ENCODE assay signal across 1 cellular context in genomic region chr19:35718345-35719041, GRCh38.
TF ChIP-seq lines count a peak whose summit lies in the region.

No MANE protein-coding gene starts in this region.

TF ChIP-seq in K562, 482 proteins besides CTCF, POLR2A, EP300 and RAD21 (continued from another document and continues in another):
- no peak for TF ChIP-seq SMAD3 (CRISPR knock-in tag; conservative IDR thresholded peaks at IDR 0.05)
- no peak for TF ChIP-seq RHOXF2B (CRISPR knock-in tag; conservative IDR thresholded peaks at IDR 0.05)
- no peak for TF ChIP-seq PML (IDR thresholded peaks at IDR 0.05; ENCODE audit: low read length)
- no peak for TF ChIP-seq BRF1 (IDR thresholded peaks at IDR 0.05; ENCODE audit: borderline replicate concordance, extremely low read depth, insufficient read length)
- no peak for TF ChIP-seq HMG20B (CRISPR knock-in tag; IDR thresholded peaks at IDR 0.05)
- TF ChIP-seq ZKSCAN3 (CRISPR knock-in tag; IDR thresholded peaks at IDR 0.05) = no peak
- no peak for TF ChIP-seq CC2D1A (IDR thresholded peaks at IDR 0.05)
- TF ChIP-seq MXD1 (CRISPR knock-in tag; IDR thresholded peaks at IDR 0.05; ENCODE audit: borderline replicate concordance, poor library complexity, severe bottlenecking) = no peak
- TF ChIP-seq ESRRA (IDR thresholded peaks at IDR 0.05; ENCODE audit: borderline replicate concordance, low read depth) = no peak
- peak; percentile 52; the same call in 1 of the 2 replicates for TF ChIP-seq ARID4B (CRISPR knock-in tag; IDR thresholded peaks at IDR 0.05)
- TF ChIP-seq ZNF766 (CRISPR knock-in tag; conservative IDR thresholded peaks at IDR 0.05) = no peak
- no peak for TF ChIP-seq GATAD2A (IDR thresholded peaks at IDR 0.05)
- TF ChIP-seq ARID3B (CRISPR knock-in tag; IDR thresholded peaks at IDR 0.05; ENCODE audit: borderline replicate concordance) = no peak
- TF ChIP-seq CEBPZ (IDR thresholded peaks at IDR 0.05; ENCODE audit: borderline replicate concordance, low read depth, low read length) = no peak
- TF ChIP-seq MTA3 (IDR thresholded peaks at IDR 0.05; ENCODE audit: borderline replicate concordance) = 0 out of 2 replicates have a peak, but pooled peaks have one; percentile 33
- TF ChIP-seq NR1H2 (CRISPR knock-in tag; IDR thresholded peaks at IDR 0.05) = no peak
- no peak for TF ChIP-seq CBFB (CRISPR knock-in tag; IDR thresholded peaks at IDR 0.05)
- TF ChIP-seq MAZ (CRISPR knock-in tag; conservative IDR thresholded peaks at IDR 0.05 in 1 of 2, IDR thresholded peaks at IDR 0.05 in 1 of 2) = 0 out of 4 replicates have a peak, but pooled peaks of 1 of the 2 experiments have one; percentile 34
- no peak for TF ChIP-seq ZNF431 (CRISPR knock-in tag; IDR thresholded peaks at IDR 0.05)
- TF ChIP-seq SIN3A (IDR thresholded peaks at IDR 0.05; ENCODE audit: borderline replicate concordance in 2 of 2, control insufficient read depth in 1 of 2, low read depth in 2 of 2, low read length in 2 of 2) = peak in 1 of 2 experiments; percentile 50; a peak in 1 of 4 replicates
- no peak for TF ChIP-seq TAF9B (IDR thresholded peaks at IDR 0.05; ENCODE audit: partially characterized antibody)
- TF ChIP-seq TCF7 (IDR thresholded peaks at IDR 0.05; ENCODE audit: borderline replicate concordance) = no peak
- no peak for TF ChIP-seq ZNF407 (IDR thresholded peaks at IDR 0.05; ENCODE audit: low read depth)
- TF ChIP-seq ZBTB49 (CRISPR knock-in tag; IDR thresholded peaks at IDR 0.05; ENCODE audit: borderline replicate concordance) = no peak
- no peak for TF ChIP-seq KLF6 (CRISPR knock-in tag; IDR thresholded peaks at IDR 0.05; ENCODE audit: borderline replicate concordance)
- no peak for TF ChIP-seq ZNF232 (CRISPR knock-in tag; IDR thresholded peaks at IDR 0.05)
- TF ChIP-seq RBM22 (IDR thresholded peaks at IDR 0.05; ENCODE audit: low read depth, low read length, poor library complexity, severe bottlenecking) = no peak
- no peak for TF ChIP-seq STAG1 (CRISPR knock-in tag; IDR thresholded peaks at IDR 0.05; ENCODE audit: borderline replicate concordance)
- TF ChIP-seq FOSL1 (tag; conservative IDR thresholded peaks at IDR 0.05) = no peak
- TF ChIP-seq NCOA4 (IDR thresholded peaks at IDR 0.05; ENCODE audit: partially characterized antibody) = no peak
- TF ChIP-seq RBFOX2 (IDR thresholded peaks at IDR 0.05; ENCODE audit: low read depth, low read length) = peak; percentile 58
- TF ChIP-seq SMARCC2 (IDR thresholded peaks at IDR 0.05; ENCODE audit: low read depth) = no peak
- TF ChIP-seq ZNF740 (CRISPR knock-in tag; IDR thresholded peaks at IDR 0.05) = no peak
- TF ChIP-seq ZNF740 (tag; IDR thresholded peaks at IDR 0.05) = no peak
- TF ChIP-seq NR3C1 (CRISPR knock-in tag; IDR thresholded peaks at IDR 0.05) = no peak
- no peak for TF ChIP-seq ZEB2 (IDR thresholded peaks at IDR 0.05)
- no peak for TF ChIP-seq TOE1 (IDR thresholded peaks at IDR 0.05; ENCODE audit: borderline replicate concordance)
- no peak for TF ChIP-seq TOE1 (CRISPR knock-in tag; IDR thresholded peaks at IDR 0.05; ENCODE audit: borderline replicate concordance, low read depth)
